In the genomic region with DNA sequence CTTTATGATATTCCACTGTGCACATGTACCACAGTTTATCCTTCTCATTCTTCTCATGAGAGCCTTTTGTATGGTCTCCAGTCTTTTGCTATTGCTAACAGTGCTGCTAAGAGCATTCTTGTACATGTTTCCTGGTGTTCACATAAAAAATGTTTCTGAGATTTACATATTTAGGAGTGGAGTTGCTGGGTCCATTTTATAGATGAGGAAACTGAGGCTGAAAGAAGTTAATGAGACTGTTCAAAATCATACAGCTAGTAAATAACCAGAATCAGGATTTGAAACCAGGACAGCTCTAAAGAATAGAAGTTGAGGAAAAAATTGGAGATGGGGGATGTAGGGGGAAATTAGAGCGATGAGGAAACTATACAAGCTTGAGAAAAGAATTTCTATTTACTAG, we compare ENCODE assay signal across 19 cellular contexts. TPM values are rescaled to one million over a fixed set of nuclear protein-coding genes. Genes with fewer than 3 reads are reported as not detected.
DNase-seq lines count a peak whose midpoint lies in the region; ATAC-seq and TF ChIP-seq lines count a peak whose summit lies in the region.
"Had no signal": no experiment of that assay in that cellular context is flagged by ENCODE, and none has a peak within 500 bp of the region (broad histone marks: within the 10 kb centered on the region; RNA-seq: fewer than 3 reads in every experiment).

No MANE protein-coding gene starts in this region.

- intact Hi-C loops in Caco-2 (cut with micrococcal nuclease; ENCODE audit: unreplicated experiment) = no loop called here
- intact Hi-C loops in activated B cell treated with CpG ODN at 0.5 μM for 24 hours (cut with micrococcal nuclease) = loop anchor here (2.0 kb wide), 1 partner anchor 15 kb away; no protein-coding TSS in a partner anchor
- intact Hi-C loops in esophagus squamous epithelium (cut with DNase I) = no loop called here

- H3K9me3 ChIP-seq in Caco-2 = no peaks in the 10 kb centered on the region
- no peaks in the 10 kb centered on the region for H3K9me3 ChIP-seq in esophagus squamous epithelium

- H3K36me3 Mint-ChIP-seq in Caco-2 (ENCODE audit: insufficient read depth, unreplicated experiment) = no peaks in the 10 kb centered on the region
- no peaks in the 10 kb centered on the region for H3K36me3 Mint-ChIP-seq in activated B cell treated with CpG ODN at 0.5 μM for 24 hours (ENCODE audit: low read depth)
- H3K36me3 Mint-ChIP-seq in nephron progenitor cell (ENCODE audit: low read depth) = no peaks in the 10 kb centered on the region
- H3K36me3 Mint-ChIP-seq: CD14-positive monocyte had no signal

- no peak for ATAC-seq in activated B cell treated with CpG ODN at 0.5 μM for 24 hours (ENCODE audit: low read depth)
- no peak for ATAC-seq in HG02798 (IDR thresholded peaks at IDR 0.05; ENCODE audit: poor library complexity, unreplicated experiment)
- ATAC-seq in HG03025 (IDR thresholded peaks at IDR 0.05; ENCODE audit: low FRiP score, unreplicated experiment) = no peak

- H3K27me3 ChIP-seq in Caco-2 (replicated peaks; ENCODE audit: control insufficient read depth, insufficient read depth, low read length) (no peaks in the 10 kb centered on the region), esophagus squamous epithelium (peaks cover 0 to 2% (median 0%) of the 10 kb centered on the region in 4 donors)

- H3K27ac Mint-ChIP-seq in Caco-2 (ENCODE audit: unreplicated experiment) = peak overlapping the region; percentile 27
- peak overlapping the region; percentile 64 for H3K27ac Mint-ChIP-seq in activated B cell treated with CpG ODN at 0.5 μM for 24 hours
- no peak overlapping the region for H3K27ac Mint-ChIP-seq in nephron progenitor cell
- H3K27ac Mint-ChIP-seq: CD14-positive monocyte had no signal

- H3K9me3 Mint-ChIP-seq in Caco-2 (ENCODE audit: unreplicated experiment) (no peaks in the 10 kb centered on the region), activated B cell treated with CpG ODN at 0.5 μM for 24 hours (no peaks in the 10 kb centered on the region), nephron progenitor cell (no peaks in the 10 kb centered on the region)
- H3K9me3 Mint-ChIP-seq: CD14-positive monocyte had no signal

- 50 to 65% methylated on average over 1 of the region's 1 CpG for WGBS in esophagus squamous epithelium, 2 donors

- POLR2A ChIA-PET in Caco-2 (lab: Charles Lee) (no interaction called here), activated B cell treated with CpG ODN at 0.5 μM for 24 hours (lab: Charles Lee) (interaction anchor here (0.7 kb wide), 2 partner anchors 9 to 44 kb away, joined by 3 read pairs; no protein-coding TSS in a partner anchor)

- H3K36me3 ChIP-seq in Caco-2 (ENCODE audit: control insufficient read depth, insufficient read depth, low read length) = no peaks in the 10 kb centered on the region
- H3K36me3 ChIP-seq in esophagus squamous epithelium = no peaks in the 10 kb centered on the region

- H3K4me1 Mint-ChIP-seq in Caco-2 (ENCODE audit: low read depth, unreplicated experiment) = peaks cover 47% of the 10 kb centered on the region
- H3K4me1 Mint-ChIP-seq in activated B cell treated with CpG ODN at 0.5 μM for 24 hours = peaks cover 52% of the 10 kb centered on the region
- peaks cover 79% of the 10 kb centered on the region for H3K4me1 Mint-ChIP-seq in nephron progenitor cell

- CTCF ChIA-PET in Caco-2 (lab: Charles Lee) = no interaction called here
- CTCF ChIA-PET in activated B cell treated with CpG ODN at 0.5 μM for 24 hours (lab: Charles Lee) = no interaction called here

- H3K4me3 Mint-ChIP-seq in Caco-2 (ENCODE audit: unreplicated experiment) (peak overlapping the region; percentile 46), activated B cell treated with CpG ODN at 0.5 μM for 24 hours (no peak overlapping the region), nephron progenitor cell (peak overlapping the region; percentile 16)

- H3K4me3 ChIP-seq in Caco-2 (ENCODE audit: low read depth, low read length) (no peak overlapping the region), esophagus squamous epithelium (no peak overlapping the region)

- H3K27me3 Mint-ChIP-seq in Caco-2 (ENCODE audit: insufficient read depth, unreplicated experiment) = no peaks in the 10 kb centered on the region
- H3K27me3 Mint-ChIP-seq in activated B cell treated with CpG ODN at 0.5 μM for 24 hours = no peaks in the 10 kb centered on the region
- peaks cover 2% of the 10 kb centered on the region for H3K27me3 Mint-ChIP-seq in nephron progenitor cell (ENCODE audit: low read depth, poor library complexity)

- no peak for DNase-seq in Caco-2
- DNase-seq in NAMALWA (ENCODE audit: low spot score) = peak; percentile 45
- no peak for DNase-seq in activated B cell treated with CpG ODN at 0.5 μM for 24 hours
- no peak for DNase-seq in nephron progenitor cell
- DNase-seq in esophagus squamous epithelium (lab: John Stamatoyannopoulos, UW) = no peak
- DNase-seq: DMS 273 treated with DMSO at 0.1 percent for 48 hours, DND-41, NCI-H1417 treated with DMSO at 0.1 percent for 48 hours, NCI-H187 treated with DMSO at 0.1 percent for 48 hours, NCI-H2227 treated with DMSO at 0.1 percent for 48 hours, NCI-H510A treated with DMSO at 0.1 percent for 48 hours, NCI-H774, Right ventricle myocardium superior, SW 1271 had no signal

- H3K27ac ChIP-seq in esophagus squamous epithelium = no peak overlapping the region
- H3K27ac ChIP-seq: KMS-11 had no signal

- no TSS peak for BruUV-seq in Caco-2 (replicated peaks; lab: Mats Ljungman, UMichigan)

- H3K4me1 ChIP-seq in Caco-2 = peaks cover 16% of the 10 kb centered on the region; the same call in 1 of the 2 replicates
- peaks cover 0 to 19% (median 0%) of the 10 kb centered on the region in 3 donors for H3K4me1 ChIP-seq in esophagus squamous epithelium

- TF ChIP-seq POLR2A in esophagus squamous epithelium (IDR thresholded peaks at IDR 0.05) = no peak

- TF ChIP-seq CTCF in Caco-2 (IDR thresholded peaks at IDR 0.05; ENCODE audit: insufficient read depth in 1 of 2, low read depth in 1 of 2, low read length in 1 of 2, severe bottlenecking in 1 of 2, unreplicated experiment in 1 of 2) (no peak), activated B cell treated with CpG ODN at 0.5 μM for 24 hours (IDR thresholded peaks at IDR 0.05) (no peak), nephron progenitor cell (IDR thresholded peaks at IDR 0.05) (no peak), esophagus squamous epithelium (IDR thresholded peaks at IDR 0.05) (no peak)

RNA-seq across cellular contexts. Expression of a gene that starts 27.8 kb away (rescaled TPM):
- 0.77 and 1.2 TPM in 2 replicates for total RNA-seq in Caco-2 (2022)
- total RNA-seq in activated B cell treated with CpG ODN at 0.5 μM for 24 hours = 2.6 TPM in 2 replicates
- 1 to 10 TPM; 1.1 to 2.2 (median 1.3) TPM for total RNA-seq in esophagus squamous epithelium

RNA-seq across cellular contexts. Expression of a gene that starts 42.9 kb away (rescaled TPM):
- 2.7 and 2.9 TPM in 2 replicates for total RNA-seq in Caco-2 (2022)
- total RNA-seq in activated B cell treated with CpG ODN at 0.5 μM for 24 hours = 10.0 and 11.1 TPM in 2 replicates
- total RNA-seq in esophagus squamous epithelium = 1 to 10 TPM; 5.6 to 9.5 (median 7.5) TPM

RNA-seq across cellular contexts. Expression of a gene that starts 52.4 kb away (rescaled TPM):
- total RNA-seq in Caco-2 (2022) (not detected in 2 replicates), activated B cell treated with CpG ODN at 0.5 μM for 24 hours (not detected in 2 replicates), esophagus squamous epithelium (not detected)
- total RNA-seq: H4, Right ventricle myocardium superior had no signal
